ENCODE assay signal across 26 cellular contexts in genomic region chr12:78580296-78580695, GRCh38.
"Had no signal": no experiment of that assay in that cellular context is flagged by ENCODE, and none has a peak within 500 bp of the region (broad histone marks: within the 10 kb centered on the region; RNA-seq: fewer than 3 reads in every experiment).

No MANE protein-coding gene starts in this region.

- H3K4me3 ChIP-seq: breast epithelium, SJSA1 had no signal

- H3K27me3 Mint-ChIP-seq: activated B cell treated with CpG ODN at 0.5 μM for 24 hours; activated CD4-positive, alpha-beta T cell treated with anti-CD3 and anti-CD28 coated beads, Interleukin-2, amount 10 ng/mL, durations not matched to agents 24 days and 14 days; activated CD8-positive, alpha-beta memory T cell treated with anti-CD3 and anti-CD28 coated beads, Interleukin-2, amount 10 ng/mL, durations not matched to agents 7 days and 5 days; activated naive CD4-positive, alpha-beta T cell treated with anti-CD3 and anti-CD28 coated beads, Interleukin-2, amount 50 U/mL, for 24 hours; activated T-cell treated with anti-CD3 and anti-CD28 coated beads, Interleukin-2, amount 50 U/mL, for 24 hours had no signal

- H3K9me3 Mint-ChIP-seq: activated naive CD4-positive, alpha-beta T cell treated with anti-CD3 and anti-CD28 coated beads, Interleukin-2, amount 50 U/mL, for 24 hours had no signal

- H3K4me3 Mint-ChIP-seq: activated B cell treated with CpG ODN at 0.5 μM for 24 hours; activated CD4-positive, alpha-beta T cell treated with anti-CD3 and anti-CD28 coated beads, Interleukin-2, amount 10 ng/mL, durations not matched to agents 24 days and 14 days; activated CD8-positive, alpha-beta memory T cell treated with anti-CD3 and anti-CD28 coated beads, Interleukin-2, amount 10 ng/mL, durations not matched to agents 7 days and 5 days; activated naive CD4-positive, alpha-beta T cell treated with anti-CD3 and anti-CD28 coated beads, Interleukin-2, amount 50 U/mL, for 24 hours; activated T-cell treated with anti-CD3 and anti-CD28 coated beads, Interleukin-2, amount 50 U/mL, for 24 hours; activated T-helper 1 cell treated with anti-CD3 and anti-CD28 coated beads, Interleukin-12 subunit alpha, Interleukin-12 subunit beta, Interleukin-2, Interleukin-4 antibody, amounts not matched to agents 30 ng/mL and 10 ng/mL and 1 ng/mL, durations not matched to agents 14 hours and 24 hours and 36 hours; T-helper 1 cell treated with Interleukin-12 subunit alpha and Interleukin-12 subunit beta and Interleukin-4 antibody, amounts not matched to agents 30 μg/mL and 1 μg/mL, for 36 hours had no signal

- H3K27me3 ChIP-seq: breast epithelium, SJSA1 had no signal

- ATAC-seq: activated CD8-positive, alpha-beta memory T cell treated with anti-CD3 and anti-CD28 coated beads, Interleukin-2, amount 10 ng/mL, durations not matched to agents 7 days and 5 days had no signal

- H3K36me3 ChIP-seq: SJSA1 had no signal

- H3K36me3 Mint-ChIP-seq: activated CD8-positive, alpha-beta memory T cell treated with anti-CD3 and anti-CD28 coated beads, Interleukin-2, amount 10 ng/mL, durations not matched to agents 7 days and 5 days; activated naive CD4-positive, alpha-beta T cell treated with anti-CD3 and anti-CD28 coated beads, Interleukin-2, amount 50 U/mL, for 24 hours had no signal

- H3K4me1 ChIP-seq: breast epithelium, SJSA1 had no signal

- H3K27ac ChIP-seq: breast epithelium, SJSA1 had no signal

- H3K9me3 ChIP-seq: SJSA1 had no signal

- H3K27ac Mint-ChIP-seq: activated B cell treated with CpG ODN at 0.5 μM for 24 hours; activated CD4-positive, alpha-beta T cell treated with anti-CD3 and anti-CD28 coated beads, Interleukin-2, amount 10 ng/mL, durations not matched to agents 24 days and 14 days; activated CD8-positive, alpha-beta memory T cell treated with anti-CD3 and anti-CD28 coated beads, Interleukin-2, amount 10 ng/mL, durations not matched to agents 7 days and 5 days; activated naive CD4-positive, alpha-beta T cell treated with anti-CD3 and anti-CD28 coated beads, Interleukin-2, amount 50 U/mL, for 24 hours; activated T-cell treated with anti-CD3 and anti-CD28 coated beads, Interleukin-2, amount 50 U/mL, for 24 hours; activated T-helper 1 cell treated with anti-CD3 and anti-CD28 coated beads, Interleukin-12 subunit alpha, Interleukin-12 subunit beta, Interleukin-2, Interleukin-4 antibody, amounts not matched to agents 30 ng/mL and 10 ng/mL and 1 ng/mL, durations not matched to agents 14 hours and 24 hours and 36 hours; T-helper 1 cell treated with Interleukin-12 subunit alpha and Interleukin-12 subunit beta and Interleukin-4 antibody, amounts not matched to agents 30 μg/mL and 1 μg/mL, for 36 hours had no signal

- H3K4me1 Mint-ChIP-seq: activated B cell treated with CpG ODN at 0.5 μM for 24 hours; activated CD4-positive, alpha-beta T cell treated with anti-CD3 and anti-CD28 coated beads, Interleukin-2, amount 10 ng/mL, durations not matched to agents 24 days and 14 days; activated CD8-positive, alpha-beta memory T cell treated with anti-CD3 and anti-CD28 coated beads, Interleukin-2, amount 10 ng/mL, durations not matched to agents 7 days and 5 days; activated naive CD4-positive, alpha-beta T cell treated with anti-CD3 and anti-CD28 coated beads, Interleukin-2, amount 50 U/mL, for 24 hours had no signal

- DNase-seq: activated B cell treated with CpG ODN at 0.5 μM for 24 hours; activated CD4-positive, alpha-beta T cell treated with anti-CD3 and anti-CD28 coated beads for 1 hour; activated CD4-positive, alpha-beta T cell treated with anti-CD3 and anti-CD28 coated beads, Interleukin-2, amount 10 ng/mL, durations not matched to agents 24 days and 14 days; activated CD4-positive, alpha-beta T cell treated with anti-CD3 and anti-CD28 coated beads, Interleukin-2, amount 50 U/mL, for 48 hours; activated CD8-positive, alpha-beta memory T cell treated with anti-CD3 and anti-CD28 coated beads, Interleukin-2, amount 10 ng/mL, durations not matched to agents 7 days and 5 days; activated effector memory CD4-positive, alpha-beta T cell treated with Interleukin-2 at 50 U/mL for 16 hours; activated naive CD4-positive, alpha-beta T cell; activated T-cell treated with anti-CD3 and anti-CD28 coated beads, Interleukin-2, amount 50 U/mL, for 24 hours; aorta; central memory CD4-positive, alpha-beta T cell; KG1; MM.1S; NCI-H1105; NCI-H1436; NCI-H1694 treated with DMSO at 0.1 percent for 48 hours; NCI-H2029 treated with DMSO at 0.1 percent for 48 hours; NCI-H510A treated with DMSO at 0.1 percent for 48 hours; NCI-H69; NK-92 treated with Interleukin-12 subunit alpha and Interleukin-12 subunit beta, amount 100 ng/mL, for 24 hours; OCI-M1; SHP77 had no signal
